In the genomic region with DNA sequence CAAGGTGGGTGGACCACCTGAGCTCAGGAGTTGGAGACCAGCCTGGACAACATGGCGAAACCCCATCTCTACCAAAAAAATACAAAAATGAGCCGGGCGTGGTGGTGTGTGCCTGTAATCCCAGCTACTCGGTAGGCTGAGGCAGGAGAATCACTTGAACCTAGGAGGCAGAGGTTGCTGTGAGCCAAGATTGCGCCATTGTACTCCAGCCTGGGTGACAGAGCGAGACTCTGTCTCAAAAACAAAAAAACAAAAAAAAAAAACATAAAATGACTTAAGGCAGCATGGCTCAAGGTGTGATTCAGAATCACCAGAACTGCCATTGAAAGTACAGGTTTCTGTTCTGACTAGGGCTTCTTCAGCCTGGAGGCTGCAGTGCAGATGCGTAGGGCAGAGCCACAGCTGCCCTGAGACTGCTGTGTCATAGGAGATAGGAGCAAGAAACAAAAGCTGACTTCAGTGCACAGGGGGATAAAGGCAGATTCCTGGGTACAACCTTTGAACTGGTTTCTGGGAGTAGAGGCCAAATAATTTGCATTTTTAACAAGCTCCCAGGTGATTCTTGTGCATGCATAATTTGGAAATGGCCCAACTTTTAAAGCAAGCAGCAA, we compare ENCODE assay signal across 8 cellular contexts. TPM values are rescaled to one million over a fixed set of nuclear protein-coding genes. Genes with fewer than 3 reads are reported as not detected.
A peak's percentile ranks its signal among the peaks of the same experiment; 100 is the strongest.
DNase-seq lines count a peak whose midpoint lies in the region; ATAC-seq and TF ChIP-seq lines count a peak whose summit lies in the region.
"Not testable (repeated sequence)": the region's sequence is repeated elsewhere in the genome, so short reads cannot be mapped to it uniquely, and the experiment has no call there.

No MANE protein-coding gene starts in this region.

- H3K9me3 Mint-ChIP-seq in T-helper 2 cell treated with Interferon-gamma antibody and Interleukin-4, amounts not matched to agents 5 μg/mL and 100 μg/mL, for 36 hours; activated naive CD4-positive, alpha-beta T cell treated with anti-CD3 and anti-CD28 coated beads for 36 hours: not testable (repeated sequence)

- peaks cover 14% of the 10 kb centered on the region for H3K4me1 Mint-ChIP-seq in T-helper 2 cell treated with Interferon-gamma antibody and Interleukin-4, amounts not matched to agents 5 μg/mL and 100 μg/mL, for 36 hours (ENCODE audit: low read depth)
- H3K4me1 Mint-ChIP-seq in activated naive CD4-positive, alpha-beta T cell treated with anti-CD3 and anti-CD28 coated beads for 36 hours (ENCODE audit: low read depth) = peaks cover 18% of the 10 kb centered on the region

- H3K4me3 Mint-ChIP-seq in T-helper 2 cell treated with Interferon-gamma antibody and Interleukin-4, amounts not matched to agents 5 μg/mL and 100 μg/mL, for 36 hours; activated naive CD4-positive, alpha-beta T cell treated with anti-CD3 and anti-CD28 coated beads for 36 hours: not testable (repeated sequence)

- H3K9me3 ChIP-seq in osteoblast (ENCODE audit: low read depth, low read length) = not testable (repeated sequence)

- H3K36me3 Mint-ChIP-seq in T-helper 2 cell treated with Interferon-gamma antibody and Interleukin-4, amounts not matched to agents 5 μg/mL and 100 μg/mL, for 36 hours (ENCODE audit: low read depth) = peaks cover 43% of the 10 kb centered on the region
- H3K36me3 Mint-ChIP-seq in activated naive CD4-positive, alpha-beta T cell treated with anti-CD3 and anti-CD28 coated beads for 36 hours (ENCODE audit: low read depth) = peaks cover 30% of the 10 kb centered on the region

- not testable (repeated sequence) for H3K27me3 Mint-ChIP-seq in T-helper 2 cell treated with Interferon-gamma antibody and Interleukin-4, amounts not matched to agents 5 μg/mL and 100 μg/mL, for 36 hours (ENCODE audit: low read depth); activated naive CD4-positive, alpha-beta T cell treated with anti-CD3 and anti-CD28 coated beads for 36 hours (ENCODE audit: low read depth)

- not testable (repeated sequence) for H3K4me3 ChIP-seq in osteoblast (ENCODE audit: insufficient read depth, low read length)

- not testable (repeated sequence) for H4K20me1 ChIP-seq in osteoblast (ENCODE audit: insufficient read depth, low read length)

- H3K79me2 ChIP-seq in osteoblast (ENCODE audit: insufficient read depth, low read length) = not testable (repeated sequence)

- H3K4me1 ChIP-seq in osteoblast (ENCODE audit: insufficient read depth, low read length) = not testable (repeated sequence)

- H3K27ac ChIP-seq in osteoblast (ENCODE audit: low read depth, low read length) = not testable (repeated sequence)

- not testable (repeated sequence) for TF ChIP-seq CTCF in osteoblast (IDR thresholded peaks at IDR 0.05; ENCODE audit: extremely low read depth, low read depth, low read length)

- not testable (repeated sequence) for H3K27ac Mint-ChIP-seq in T-helper 2 cell treated with Interferon-gamma antibody and Interleukin-4, amounts not matched to agents 5 μg/mL and 100 μg/mL, for 36 hours
- peak overlapping the region; percentile 68 for H3K27ac Mint-ChIP-seq in activated naive CD4-positive, alpha-beta T cell treated with anti-CD3 and anti-CD28 coated beads for 36 hours

- DNase-seq in T-helper 2 cell treated with Interferon-gamma antibody and Interleukin-4, amounts not matched to agents 5 μg/mL and 100 μg/mL, for 36 hours (ENCODE audit: low spot score) = peak; percentile 42
- peak; percentile 45 for DNase-seq in activated naive CD4-positive, alpha-beta T cell treated with anti-CD3 and anti-CD28 coated beads for 36 hours
- DNase-seq in osteoblast (ENCODE audit: insufficient read length, low spot score, missing footprints) = peak; percentile 42

- ATAC-seq in GM18502 (IDR thresholded peaks at IDR 0.05; ENCODE audit: poor library complexity, unreplicated experiment) (peak; percentile 86), GM19324 (IDR thresholded peaks at IDR 0.05; ENCODE audit: low FRiP score, unreplicated experiment) (peak; percentile 75), GM21619 (IDR thresholded peaks at IDR 0.05; ENCODE audit: unreplicated experiment) (peak; percentile 84), HG02938 (IDR thresholded peaks at IDR 0.05; ENCODE audit: unreplicated experiment) (peak; percentile 93), HG03378 (IDR thresholded peaks at IDR 0.05; ENCODE audit: unreplicated experiment) (peak; percentile 68)

- CTCF ChIA-PET in activated naive CD4-positive, alpha-beta T cell treated with anti-CD3 and anti-CD28 coated beads for 36 hours (lab: Charles Lee) = interaction anchor here (0.6 to 3.4 kb wide), 3 partner anchors 10 to 162 kb away, joined by 4 to 30 read pairs (median 5); a partner anchor contains a TSS

- intact Hi-C loops in activated naive CD4-positive, alpha-beta T cell treated with anti-CD3 and anti-CD28 coated beads for 36 hours (cut with micrococcal nuclease) = not testable (repeated sequence)

- H3K27me3 ChIP-seq in osteoblast (ENCODE audit: insufficient read depth, low read length) = not testable (repeated sequence)

- peaks cover 21% of the 10 kb centered on the region for H3K36me3 ChIP-seq in osteoblast (ENCODE audit: insufficient read depth, low read length)

- H3K4me2 ChIP-seq in osteoblast (ENCODE audit: insufficient read depth, low read length) = not testable (repeated sequence)

- not testable (repeated sequence) for H2AFZ ChIP-seq in osteoblast (ENCODE audit: low read length)

RNA-seq across cellular contexts. Expression of a gene that starts 9.5 kb away (rescaled TPM):
- total RNA-seq in activated naive CD4-positive, alpha-beta T cell treated with anti-CD3 and anti-CD28 coated beads for 36 hours = 10 to 100 TPM; 49.8 to 51.3 TPM
- 8.8 and 11.6 TPM in 2 replicates for total RNA-seq in osteoblast

RNA-seq across cellular contexts. Expression of a gene that starts 12.3 kb away (rescaled TPM):
- 10 to 100 TPM; 69.9 to 70.8 TPM for total RNA-seq in activated naive CD4-positive, alpha-beta T cell treated with anti-CD3 and anti-CD28 coated beads for 36 hours
- 72.5 and 74.9 TPM in 2 replicates for total RNA-seq in osteoblast

RNA-seq across cellular contexts. Expression of a gene that starts 19.7 kb away (rescaled TPM):
- total RNA-seq in activated naive CD4-positive, alpha-beta T cell treated with anti-CD3 and anti-CD28 coated beads for 36 hours = 100 to 1,000 TPM; 139 to 141 TPM
- total RNA-seq in osteoblast = 15.2 and 20.0 TPM in 2 replicates

RNA-seq across cellular contexts. Expression of a gene that starts 31.9 kb away (rescaled TPM):
- 10 to 100 TPM; 52.0 to 52.4 TPM for total RNA-seq in activated naive CD4-positive, alpha-beta T cell treated with anti-CD3 and anti-CD28 coated beads for 36 hours
- total RNA-seq in osteoblast = 11.2 TPM in 2 replicates

RNA-seq across cellular contexts. Expression of a gene that starts 38.5 kb away (rescaled TPM):
- 10 to 100 TPM; 22.6 to 24.2 TPM for total RNA-seq in activated naive CD4-positive, alpha-beta T cell treated with anti-CD3 and anti-CD28 coated beads for 36 hours
- 19.2 and 20.3 TPM in 2 replicates for total RNA-seq in osteoblast
